19 cellular contexts compared by ENCODE assay signal in genomic region chr9:115413766-115414382, GRCh38.
"Had no signal": no experiment of that assay in that cellular context is flagged by ENCODE, and none has a peak within 500 bp of the region (broad histone marks: within the 10 kb centered on the region; RNA-seq: fewer than 3 reads in every experiment).

No MANE protein-coding gene starts in this region.

- H3K27me3 ChIP-seq: cardiac muscle cell, right atrium auricular region, upper lobe of left lung had no signal

- H3K27ac ChIP-seq: cardiac muscle cell, right atrium auricular region, upper lobe of left lung had no signal

- H3K9me3 ChIP-seq: right atrium auricular region, upper lobe of left lung had no signal

- H3K4me3 ChIP-seq: cardiac muscle cell, right atrium auricular region, skin epidermis, upper lobe of left lung had no signal

- H3K4me1 ChIP-seq: right atrium auricular region, upper lobe of left lung had no signal

- H3K4me3 Mint-ChIP-seq: activated CD4-positive, alpha-beta T cell treated with anti-CD3 and anti-CD28 coated beads, Interleukin-2, amount 10 ng/mL, durations not matched to agents 7 days and 5 days; activated naive CD4-positive, alpha-beta T cell treated with anti-CD3 and anti-CD28 coated beads for 36 hours; natural killer cell; T-helper 17 cell; WTC11 had no signal

- H3K27me3 Mint-ChIP-seq: T-helper 17 cell had no signal

- H3K27ac Mint-ChIP-seq: activated CD4-positive, alpha-beta T cell treated with anti-CD3 and anti-CD28 coated beads, Interleukin-2, amount 10 ng/mL, durations not matched to agents 7 days and 5 days; activated naive CD4-positive, alpha-beta T cell treated with anti-CD3 and anti-CD28 coated beads for 36 hours; natural killer cell; T-helper 17 cell; WTC11 had no signal

- FAIRE-seq: colon, endometrium had no signal

- H3K36me3 ChIP-seq: cardiac muscle cell, right atrium auricular region, upper lobe of left lung had no signal

- H3K36me3 Mint-ChIP-seq: natural killer cell had no signal

- ATAC-seq: left ventricle myocardium superior, natural killer cell, T-helper 17 cell, WTC11 had no signal

- DNase-seq: activated CD4-positive, alpha-beta T cell treated with anti-CD3 and anti-CD28 coated beads, Interleukin-2, amount 10 ng/mL, durations not matched to agents 7 days and 5 days; activated naive CD4-positive, alpha-beta T cell treated with anti-CD3 and anti-CD28 coated beads for 36 hours; hypothalamus; kidney glomerular epithelial cell; left ventricle myocardium superior; mesenchymal stem cell; natural killer cell; nucleus accumbens; stimulated activated CD4-positive, alpha-beta T cell treated with anti-CD3 and anti-CD28 coated beads, Interleukin-4, amount 100 ng/mL, for 4 hours; stimulated activated CD8-positive, alpha-beta memory T cell treated with anti-CD3 and anti-CD28 coated beads, Interleukin-4, amount 100 ng/mL, for 48 hours; stimulated activated naive CD4-positive, alpha-beta T cell treated with Interleukin-2 at 50 U/mL for 16 hours; T-helper 17 cell; upper lobe of left lung had no signal

- H3K4me1 Mint-ChIP-seq: activated CD4-positive, alpha-beta T cell treated with anti-CD3 and anti-CD28 coated beads, Interleukin-2, amount 10 ng/mL, durations not matched to agents 7 days and 5 days; natural killer cell; T-helper 17 cell had no signal
